29 cellular contexts compared by ENCODE assay signal in genomic region chr19:17888260-17888659, GRCh38. TPM values are rescaled to one million over a fixed set of nuclear protein-coding genes. Genes with fewer than 3 reads are reported as not detected.
"Had no signal": no experiment of that assay in that cellular context is flagged by ENCODE, and none has a peak within 500 bp of the region (broad histone marks: within the 10 kb centered on the region; RNA-seq: fewer than 3 reads in every experiment).

No MANE protein-coding gene starts in this region.

- ATAC-seq: natural killer cell; pancreas; right cardiac atrium; stimulated activated effector memory CD8-positive, alpha-beta T cell treated with anti-CD3 and anti-CD28 coated beads, Interleukin-12 subunit alpha, Interleukin-12 subunit beta, amount 100 ng/mL, for 72 hours; upper lobe of right lung had no signal

- H3K4me1 Mint-ChIP-seq: mesothelial cell of epicardium; natural killer cell; nephron progenitor cell; neural progenitor cell; stimulated activated effector memory CD8-positive, alpha-beta T cell treated with anti-CD3 and anti-CD28 coated beads, Interleukin-12 subunit alpha, Interleukin-12 subunit beta, amount 100 ng/mL, for 72 hours had no signal

- DNase-seq: islet precursor cell; left ventricle myocardium inferior; mesendoderm; naive B cell; natural killer cell; nephron progenitor cell; pancreas; posterior cingulate gyrus; retina; right cardiac atrium; sigmoid colon; small intestine; spleen; stimulated activated CD4-positive, alpha-beta T cell treated with anti-CD3 and anti-CD28 coated beads, Interleukin-4, amount 100 ng/mL, for 24 hours; stimulated activated naive CD4-positive, alpha-beta T cell; tibial artery; trophoblast cell; upper lobe of right lung had no signal

- H3K9me3 Mint-ChIP-seq: mesothelial cell of epicardium; naive B cell; natural killer cell; nephron progenitor cell; neural progenitor cell; stimulated activated effector memory CD8-positive, alpha-beta T cell treated with anti-CD3 and anti-CD28 coated beads, Interleukin-12 subunit alpha, Interleukin-12 subunit beta, amount 100 ng/mL, for 72 hours; stimulated activated naive CD8-positive, alpha-beta T cell treated with anti-CD3 and anti-CD28 coated beads, Interleukin-15, Interleukin-2, amounts not matched to agents 100 ng/mL and 50 ng/mL, for 24 hours had no signal

- H3K36me3 Mint-ChIP-seq: mesothelial cell of epicardium; naive B cell; natural killer cell; neural progenitor cell; stimulated activated effector memory CD8-positive, alpha-beta T cell treated with anti-CD3 and anti-CD28 coated beads, Interleukin-12 subunit alpha, Interleukin-12 subunit beta, amount 100 ng/mL, for 72 hours had no signal

- H3K36me3 ChIP-seq: left ventricle myocardium inferior, neural progenitor cell, pancreas, prostate gland, sigmoid colon, spleen, suprapubic skin, thoracic aorta, tibial artery, upper lobe of right lung had no signal

- H3K4me3 Mint-ChIP-seq: mesothelial cell of epicardium; natural killer cell; nephron progenitor cell; neural progenitor cell; stimulated activated effector memory CD8-positive, alpha-beta T cell treated with anti-CD3 and anti-CD28 coated beads, Interleukin-12 subunit alpha, Interleukin-12 subunit beta, amount 100 ng/mL, for 72 hours; stimulated activated naive CD8-positive, alpha-beta T cell treated with anti-CD3 and anti-CD28 coated beads, Interleukin-15, Interleukin-2, amounts not matched to agents 100 ng/mL and 50 ng/mL, for 24 hours had no signal

- H3K27ac Mint-ChIP-seq: mesothelial cell of epicardium; natural killer cell; nephron progenitor cell; neural progenitor cell; stimulated activated effector memory CD8-positive, alpha-beta T cell treated with anti-CD3 and anti-CD28 coated beads, Interleukin-12 subunit alpha, Interleukin-12 subunit beta, amount 100 ng/mL, for 72 hours; stimulated activated naive CD8-positive, alpha-beta T cell treated with anti-CD3 and anti-CD28 coated beads, Interleukin-15, Interleukin-2, amounts not matched to agents 100 ng/mL and 50 ng/mL, for 24 hours had no signal

- H3K27me3 Mint-ChIP-seq: stimulated activated naive CD8-positive, alpha-beta T cell treated with anti-CD3 and anti-CD28 coated beads, Interleukin-15, Interleukin-2, amounts not matched to agents 100 ng/mL and 50 ng/mL, for 24 hours had no signal

- H3K27me3 ChIP-seq: hepatocyte, neural progenitor cell, pancreas had no signal

- H3K4me3 ChIP-seq: hepatocyte, left ventricle myocardium inferior, lung, neural progenitor cell, pancreas, prostate gland, sigmoid colon, spleen, suprapubic skin, thoracic aorta, tibial artery, upper lobe of right lung had no signal

RNA-seq across cellular contexts. Expression of gene SLC5A5, which starts 16.5 kb away (rescaled TPM):
- total RNA-seq: left ventricle myocardium inferior, lower leg skin, mesothelial cell of epicardium, right cardiac atrium, sigmoid colon, subcutaneous adipose tissue, suprapubic skin, thoracic aorta, upper lobe of right lung had no signal
